In genomic region chr17:50029185-50029584, GRCh38 we compare ENCODE assay signal across 26 cellular contexts. TPM values are rescaled to one million over a fixed set of nuclear protein-coding genes. Genes with fewer than 3 reads are reported as not detected.
DNase-seq lines count a peak whose midpoint lies in the region; ATAC-seq and TF ChIP-seq lines count a peak whose summit lies in the region.
"Had no signal": no experiment of that assay in that cellular context is flagged by ENCODE, and none has a peak within 500 bp of the region (broad histone marks: within the 10 kb centered on the region; RNA-seq: fewer than 3 reads in every experiment).

No MANE protein-coding gene starts in this region.

- BruUV-seq in PC-3 (replicated peaks; lab: Mats Ljungman, UMichigan), result no TSS peak

- H3F3A ChIP-seq in PC-3 (ENCODE audit: low read length, unreplicated experiment), result peaks cover 7% of the 10 kb centered on the region

- H3K4me3 ChIP-seq in ACC112 (ENCODE audit: low read depth, low read length) (no peak overlapping the region), PC-3 (ENCODE audit: low read length) (no peak overlapping the region), foreskin fibroblast (ENCODE audit: low read depth in 1 of 2, low read length in 2 of 2) (no peak overlapping the region)
- H3K4me3 ChIP-seq: BLaER1 treated with 17β-estradiol and CSF1 and Interleukin-3, amounts not matched to agents 10 nM and 100 nM; dorsolateral prefrontal cortex; heart right ventricle; left lung; mucosa of descending colon; neural progenitor cell had no signal

- H3K36me3 Mint-ChIP-seq in osteocyte (ENCODE audit: unreplicated experiment), result no peaks in the 10 kb centered on the region
- H3K36me3 Mint-ChIP-seq in natural killer cell, result no peaks in the 10 kb centered on the region
- H3K36me3 Mint-ChIP-seq: activated naive CD8-positive, alpha-beta T cell treated with anti-CD3 and anti-CD28 coated beads for 36 hours; neural progenitor cell had no signal

- CTCF ChIA-PET in PC-3 (lab: Charles Lee), result no interaction called here

- intact Hi-C loops in PC-3 (cut with micrococcal nuclease) (loop anchor here (5.0 kb wide), 1 partner anchor 123 kb away; the partner anchor contains the start of gene PPP1R9B), natural killer cell (cut with micrococcal nuclease) (no loop called here)

- H4K20me1 ChIP-seq in PC-3 (ENCODE audit: low read length), result no peaks in the 10 kb centered on the region

- H3K9me3 ChIP-seq in PC-3 (ENCODE audit: low read length), result peaks cover 6% of the 10 kb centered on the region
- H3K9me3 ChIP-seq: BLaER1 treated with 17β-estradiol and CSF1 and Interleukin-3, amounts not matched to agents 10 nM and 100 nM; heart right ventricle; left lung; mucosa of descending colon had no signal

- H3K9me2 ChIP-seq in PC-3 (replicated peaks; ENCODE audit: low read length), result no peaks in the 10 kb centered on the region

- H2AFZ ChIP-seq in ACC112 (ENCODE audit: low read length, unreplicated experiment) (no peak overlapping the region), PC-3 (ENCODE audit: low read length) (no peak overlapping the region)

- POLR2A ChIA-PET in PC-3 (lab: Charles Lee; ENCODE audit: unreplicated experiment), result interaction anchor here (3.3 kb wide), 1 partner anchor 33 kb away, joined by 39 read pairs; no protein-coding TSS in a partner anchor

- H3K27ac ChIP-seq in ACC112 (ENCODE audit: low read depth, low read length) (peak overlapping the region; percentile 87), PC-3 (ENCODE audit: low read length) (peak overlapping the region; percentile 96), foreskin keratinocyte (peak overlapping the region; percentile 80)
- H3K27ac ChIP-seq: dorsolateral prefrontal cortex, heart right ventricle, neural progenitor cell had no signal

- peak overlapping the region; percentile 96 for H3K27ac Mint-ChIP-seq in osteocyte (ENCODE audit: unreplicated experiment)
- H3K27ac Mint-ChIP-seq in natural killer cell, result no peak overlapping the region
- H3K27ac Mint-ChIP-seq: activated CD4-positive, alpha-beta memory T cell treated with anti-CD3 and anti-CD28 coated beads, Interleukin-2, amount 10 ng/mL, durations not matched to agents 7 days and 5 days; activated naive CD8-positive, alpha-beta T cell treated with anti-CD3 and anti-CD28 coated beads for 36 hours; neural progenitor cell; progenitor cell of endocrine pancreas had no signal

- H3K9ac ChIP-seq in PC-3 (ENCODE audit: low read length), result peak overlapping the region; percentile 90
- H3K9ac ChIP-seq: BLaER1 treated with 17β-estradiol and CSF1 and Interleukin-3, amounts not matched to agents 10 nM and 100 nM; neural progenitor cell had no signal

- H3K79me2 ChIP-seq in ACC112 (ENCODE audit: control insufficient read depth, insufficient read depth, low read length, unreplicated experiment) (no peaks in the 10 kb centered on the region), PC-3 (ENCODE audit: low read length) (no peaks in the 10 kb centered on the region)

- TF ChIP-seq CTCF in PC-3 (conservative IDR thresholded peaks at IDR 0.05; ENCODE audit: low read depth, low read length) (no peak), foreskin keratinocyte (conservative IDR thresholded peaks at IDR 0.05) (no peak), osteocyte (IDR thresholded peaks at IDR 0.05) (no peak), natural killer cell (IDR thresholded peaks at IDR 0.05) (no peak), foreskin fibroblast (IDR thresholded peaks at IDR 0.05; ENCODE audit: low read depth, low read length) (no peak)

- H3K9me3 Mint-ChIP-seq in osteocyte (ENCODE audit: unreplicated experiment) (no peaks in the 10 kb centered on the region), natural killer cell (no peaks in the 10 kb centered on the region)
- H3K9me3 Mint-ChIP-seq: activated CD4-positive, alpha-beta memory T cell treated with anti-CD3 and anti-CD28 coated beads, Interleukin-2, amount 10 ng/mL, durations not matched to agents 7 days and 5 days; activated naive CD8-positive, alpha-beta T cell treated with anti-CD3 and anti-CD28 coated beads for 36 hours; central memory CD8-positive, alpha-beta T cell; neural progenitor cell had no signal

- no peak for DNase-seq in PC-3
- DNase-seq in foreskin keratinocyte, result no peak
- DNase-seq in osteocyte (ENCODE audit: extremely low spot score, unreplicated experiment), result no peak
- no peak for DNase-seq in natural killer cell
- DNase-seq in SK-N-DZ (ENCODE audit: low spot score), result no peak
- DNase-seq in foreskin fibroblast, result no peak
- DNase-seq in SHP77 (lab: John Stamatoyannopoulos, UW), result no peak
- DNase-seq: activated CD4-positive, alpha-beta memory T cell treated with anti-CD3 and anti-CD28 coated beads, Interleukin-2, amount 10 ng/mL, durations not matched to agents 7 days and 5 days; activated naive CD8-positive, alpha-beta T cell treated with anti-CD3 and anti-CD28 coated beads for 36 hours; dorsolateral prefrontal cortex; heart right ventricle; left lung; NCI-H1105 treated with DMSO at 0.1 percent for 48 hours; NCI-H2081 treated with DMSO at 0.1 percent for 48 hours; NCI-H345; NCI-H774; SHP77 treated with DMSO at 0.1 percent for 48 hours; T-helper 1 cell had no signal

- H3K27me3 Mint-ChIP-seq in osteocyte (ENCODE audit: unreplicated experiment) (no peaks in the 10 kb centered on the region), natural killer cell (ENCODE audit: low read depth in 2 of 2) (peaks cover 20 to 25% of the 10 kb centered on the region in 2 donors)

- H3K4me1 Mint-ChIP-seq in osteocyte (ENCODE audit: unreplicated experiment), result peaks cover 39% of the 10 kb centered on the region
- H3K4me1 Mint-ChIP-seq in natural killer cell, result peaks cover 0 to 20% of the 10 kb centered on the region in 2 donors

- H3K36me3 ChIP-seq in ACC112 (ENCODE audit: insufficient read depth, low read length) (no peaks in the 10 kb centered on the region), PC-3 (ENCODE audit: low read depth, low read length) (no peaks in the 10 kb centered on the region)
- H3K36me3 ChIP-seq: BLaER1 treated with 17β-estradiol and CSF1 and Interleukin-3, amounts not matched to agents 10 nM and 100 nM; heart right ventricle; left lung; neural progenitor cell had no signal

- no peaks in the 10 kb centered on the region for H3K27me3 ChIP-seq in ACC112 (ENCODE audit: insufficient read depth, low read length)
- H3K27me3 ChIP-seq in PC-3 (ENCODE audit: low read length), result no peaks in the 10 kb centered on the region
- no peaks in the 10 kb centered on the region for H3K27me3 ChIP-seq in foreskin keratinocyte

- peaks cover 26% of the 10 kb centered on the region for H3K4me1 ChIP-seq in ACC112 (ENCODE audit: control insufficient read depth, insufficient read depth, low read length, unreplicated experiment)
- H3K4me1 ChIP-seq in PC-3 (ENCODE audit: insufficient read depth, low read length), result peaks cover 31% of the 10 kb centered on the region
- H3K4me1 ChIP-seq in foreskin keratinocyte, result peaks cover 12% of the 10 kb centered on the region

- ATAC-seq in PC-3, result no peak
- no peak for ATAC-seq in foreskin keratinocyte
- no peak for ATAC-seq in natural killer cell
- ATAC-seq: mucosa of descending colon had no signal

- H3K4me3 Mint-ChIP-seq in osteocyte (ENCODE audit: unreplicated experiment) (no peak overlapping the region), natural killer cell (no peak overlapping the region)
- H3K4me3 Mint-ChIP-seq: activated CD4-positive, alpha-beta memory T cell treated with anti-CD3 and anti-CD28 coated beads, Interleukin-2, amount 10 ng/mL, durations not matched to agents 7 days and 5 days; activated naive CD8-positive, alpha-beta T cell treated with anti-CD3 and anti-CD28 coated beads for 36 hours; central memory CD8-positive, alpha-beta T cell; neural progenitor cell had no signal

- peak overlapping the region; percentile 83 for H3K4me2 ChIP-seq in PC-3 (ENCODE audit: low read length)

RNA-seq across cellular contexts. Expression of gene ITGA3, which starts 26.7 kb away (rescaled TPM):
- total RNA-seq in PC-3 (2014; rRNA removed) (598 and 763 TPM in 2 replicates), foreskin keratinocyte (1,046 and 1,112 TPM in 2 replicates), osteocyte (201 and 221 TPM in 2 replicates), natural killer cell (1 to 10 TPM in 2 of 3 donors, under 1 TPM in 1; 0.47 to 2.8 (median 1.4) TPM)
- polyA plus RNA-seq in foreskin keratinocyte, result 633 and 656 TPM in 2 replicates
- 0.78 and 1.8 TPM in 2 replicates for polyA plus RNA-seq in SK-N-DZ (2014; cell fraction: cytosol; rRNA removed)
- polyA plus RNA-seq in SK-N-DZ (2014; cell fraction: nucleus; rRNA removed), result 1.8 and 3.1 TPM in 2 replicates

RNA-seq across cellular contexts. Expression of gene DLX3, which starts 34.2 kb away (rescaled TPM):
- total RNA-seq in PC-3 (2014; rRNA removed) (0.18 and 0.23 TPM in 2 replicates), foreskin keratinocyte (1.2 and 1.3 TPM in 2 replicates), osteocyte (not detected in 2 replicates), natural killer cell (not detected)
- polyA plus RNA-seq in foreskin keratinocyte, result 1.7 and 1.9 TPM in 2 replicates
- polyA plus RNA-seq in SK-N-DZ (2014; cell fraction: cytosol; rRNA removed), result not detected in 2 replicates
- polyA plus RNA-seq in SK-N-DZ (2014; cell fraction: nucleus; rRNA removed), result not detected in 2 replicates
- total RNA-seq: activated CD4-positive, alpha-beta memory T cell treated with anti-CD3 and anti-CD28 coated beads, Interleukin-2, amount 10 ng/mL, durations not matched to agents 7 days and 5 days; endothelial cell of umbilical vein; urinary bladder had no signal
- polyA plus RNA-seq: endothelial cell of umbilical vein had no signal

Comparison
In these comparisons a context has a peak if more than half of its experiments do, and no peak if none do; other contexts are left out.
1. RNA of gene ITGA3, which starts 26.7 kb away (total RNA-seq): 1,046 to 1,112 TPM in foreskin keratinocyte, 598 to 763 TPM in PC-3 and 201 to 221 TPM in osteocyte; 0.47 to 2.8 TPM in natural killer cell; every median in the first group is over 10 times any median in the second.
2. Peak in every context shown above with its lines, with median percentiles within 50 percentile points of each other: H3K27ac ChIP-seq.